ENCODE assay signal across 35 cellular contexts in genomic region chr2:79849241-79849640, GRCh38.
"Had no signal": no experiment of that assay in that cellular context is flagged by ENCODE, and none has a peak within 500 bp of the region (broad histone marks: within the 10 kb centered on the region; RNA-seq: fewer than 3 reads in every experiment).

No MANE protein-coding gene starts in this region.

- H3K27ac Mint-ChIP-seq: activated CD4-positive, alpha-beta memory T cell treated with anti-CD3 and anti-CD28 coated beads, Interleukin-2, amount 10 ng/mL, durations not matched to agents 7 days and 5 days; activated CD4-positive, alpha-beta T cell treated with anti-CD3 and anti-CD28 coated beads for 36 hours; activated CD4-positive, alpha-beta T cell treated with anti-CD3 and anti-CD28 coated beads, Interleukin-2, amount 10 ng/mL, durations not matched to agents 7 days and 5 days; activated CD8-positive, alpha-beta memory T cell treated with anti-CD3 and anti-CD28 coated beads, Interleukin-2, amount 10 ng/mL, durations not matched to agents 7 days and 5 days; activated CD8-positive, alpha-beta T cell treated with anti-CD3 and anti-CD28 coated beads, Interleukin-2, amount 10 ng/mL, durations not matched to agents 7 days and 5 days; activated naive CD4-positive, alpha-beta T cell treated with anti-CD3 and anti-CD28 coated beads, Interleukin-2, amount 10 ng/mL, durations not matched to agents 7 days and 5 days; activated naive CD4-positive, alpha-beta T cell treated with anti-CD3 and anti-CD28 coated beads, Interleukin-2, amount 50 U/mL, for 24 hours; activated naive CD8-positive, alpha-beta T cell; activated naive CD8-positive, alpha-beta T cell treated with anti-CD3 and anti-CD28 coated beads, Interleukin-2, amount 10 ng/mL, durations not matched to agents 7 days and 5 days; activated naive CD8-positive, alpha-beta T cell treated with anti-CD3 and anti-CD28 coated beads, Interleukin-2, amount 50 U/mL, for 24 hours; activated T-cell treated with anti-CD3 and anti-CD28 coated beads, Interleukin-2, amount 50 U/mL, for 24 hours; activated T-helper 2 cell treated with anti-CD3 and anti-CD28 coated beads, Interferon-gamma antibody, Interleukin-2, Interleukin-4, amounts not matched to agents 10 μg/mL and 5 μg/mL and 100 μg/mL, durations not matched to agents 14 hours and 24 hours and 36 hours; T-cell; T-helper 17 cell had no signal

- H3K27ac ChIP-seq: body of pancreas, brain microvascular endothelial cell, breast epithelium, VCaP had no signal

- H3K27me3 Mint-ChIP-seq: activated CD4-positive, alpha-beta memory T cell treated with anti-CD3 and anti-CD28 coated beads, Interleukin-2, amount 10 ng/mL, durations not matched to agents 7 days and 5 days; activated CD4-positive, alpha-beta T cell treated with anti-CD3 and anti-CD28 coated beads for 36 hours; activated CD4-positive, alpha-beta T cell treated with anti-CD3 and anti-CD28 coated beads, Interleukin-2, amount 10 ng/mL, durations not matched to agents 7 days and 5 days; activated CD8-positive, alpha-beta memory T cell treated with anti-CD3 and anti-CD28 coated beads, Interleukin-2, amount 10 ng/mL, durations not matched to agents 7 days and 5 days; activated naive CD4-positive, alpha-beta T cell treated with anti-CD3 and anti-CD28 coated beads, Interleukin-2, amount 10 ng/mL, durations not matched to agents 7 days and 5 days; activated naive CD4-positive, alpha-beta T cell treated with anti-CD3 and anti-CD28 coated beads, Interleukin-2, amount 50 U/mL, for 24 hours; activated naive CD8-positive, alpha-beta T cell; activated naive CD8-positive, alpha-beta T cell treated with anti-CD3 and anti-CD28 coated beads, Interleukin-2, amount 10 ng/mL, durations not matched to agents 7 days and 5 days; activated naive CD8-positive, alpha-beta T cell treated with anti-CD3 and anti-CD28 coated beads, Interleukin-2, amount 50 U/mL, for 24 hours; activated T-cell treated with anti-CD3 and anti-CD28 coated beads, Interleukin-2, amount 50 U/mL, for 24 hours; T-cell; T-helper 17 cell had no signal

- FAIRE-seq: astrocyte, TTC549 had no signal

- H3K27me3 ChIP-seq: body of pancreas, brain microvascular endothelial cell, breast epithelium had no signal

- H3K4me1 ChIP-seq: body of pancreas, breast epithelium had no signal

- H3K36me3 Mint-ChIP-seq: activated CD8-positive, alpha-beta memory T cell treated with anti-CD3 and anti-CD28 coated beads, Interleukin-2, amount 10 ng/mL, durations not matched to agents 7 days and 5 days; activated naive CD4-positive, alpha-beta T cell treated with anti-CD3 and anti-CD28 coated beads, Interleukin-2, amount 10 ng/mL, durations not matched to agents 7 days and 5 days; activated naive CD4-positive, alpha-beta T cell treated with anti-CD3 and anti-CD28 coated beads, Interleukin-2, amount 50 U/mL, for 24 hours; activated naive CD8-positive, alpha-beta T cell; activated naive CD8-positive, alpha-beta T cell treated with anti-CD3 and anti-CD28 coated beads, Interleukin-2, amount 10 ng/mL, durations not matched to agents 7 days and 5 days; T-cell had no signal

- H3K36me3 ChIP-seq: brain microvascular endothelial cell, breast epithelium had no signal

- ATAC-seq: activated CD4-positive, alpha-beta T cell treated with anti-CD3 and anti-CD28 coated beads for 36 hours; activated CD4-positive, CD25-positive, alpha-beta regulatory T cell treated with anti-CD3 and anti-CD28 coated beads, Interleukin-2, amount 50 U/mL, for 24 hours; activated CD8-positive, alpha-beta memory T cell treated with anti-CD3 and anti-CD28 coated beads, Interleukin-2, amount 10 ng/mL, durations not matched to agents 7 days and 5 days; activated CD8-positive, alpha-beta T cell treated with anti-CD3 and anti-CD28 coated beads, Interleukin-2, amount 10 ng/mL, durations not matched to agents 7 days and 5 days; activated naive CD8-positive, alpha-beta T cell treated with anti-CD3 and anti-CD28 coated beads, Interleukin-2, amount 50 U/mL, for 24 hours; body of pancreas; T-cell; T-helper 17 cell had no signal

- H3K9me3 ChIP-seq: body of pancreas, breast epithelium had no signal

- H3K4me3 ChIP-seq: body of pancreas, breast epithelium had no signal

- H3K4me1 Mint-ChIP-seq: activated CD4-positive, alpha-beta memory T cell treated with anti-CD3 and anti-CD28 coated beads, Interleukin-2, amount 10 ng/mL, durations not matched to agents 7 days and 5 days; activated CD4-positive, alpha-beta T cell treated with anti-CD3 and anti-CD28 coated beads for 36 hours; activated CD4-positive, alpha-beta T cell treated with anti-CD3 and anti-CD28 coated beads, Interleukin-2, amount 10 ng/mL, durations not matched to agents 7 days and 5 days; activated CD8-positive, alpha-beta memory T cell treated with anti-CD3 and anti-CD28 coated beads, Interleukin-2, amount 10 ng/mL, durations not matched to agents 7 days and 5 days; activated naive CD4-positive, alpha-beta T cell treated with anti-CD3 and anti-CD28 coated beads, Interleukin-2, amount 10 ng/mL, durations not matched to agents 7 days and 5 days; activated naive CD4-positive, alpha-beta T cell treated with anti-CD3 and anti-CD28 coated beads, Interleukin-2, amount 50 U/mL, for 24 hours; activated naive CD8-positive, alpha-beta T cell treated with anti-CD3 and anti-CD28 coated beads, Interleukin-2, amount 10 ng/mL, durations not matched to agents 7 days and 5 days; activated naive CD8-positive, alpha-beta T cell treated with anti-CD3 and anti-CD28 coated beads, Interleukin-2, amount 50 U/mL, for 24 hours; T-cell had no signal

- DNase-seq: activated CD4-positive, alpha-beta memory T cell treated with anti-CD3 and anti-CD28 coated beads, Interleukin-2, amount 10 ng/mL, durations not matched to agents 7 days and 5 days; activated CD4-positive, alpha-beta T cell treated with anti-CD3 and anti-CD28 coated beads for 1 hour; activated CD4-positive, alpha-beta T cell treated with anti-CD3 and anti-CD28 coated beads for 36 hours; activated CD4-positive, alpha-beta T cell treated with anti-CD3 and anti-CD28 coated beads for 48 hours; activated CD4-positive, alpha-beta T cell treated with anti-CD3 and anti-CD28 coated beads, Interleukin-2, amount 10 ng/mL, durations not matched to agents 7 days and 5 days; activated CD4-positive, alpha-beta T cell treated with anti-CD3 and anti-CD28 coated beads, Interleukin-2, amount 50 U/mL, for 48 hours; activated CD4-positive, CD25-positive, alpha-beta regulatory T cell; activated CD8-positive, alpha-beta memory T cell treated with anti-CD3 and anti-CD28 coated beads for 24 hours; activated CD8-positive, alpha-beta memory T cell treated with anti-CD3 and anti-CD28 coated beads, Interleukin-2, amount 10 ng/mL, durations not matched to agents 7 days and 5 days; activated CD8-positive, alpha-beta memory T cell treated with anti-CD3 and anti-CD28 coated beads, Interleukin-2, amount 50 U/mL, for 48 hours; activated CD8-positive, alpha-beta T cell treated with anti-CD3 and anti-CD28 coated beads, Interleukin-2, amount 10 ng/mL, durations not matched to agents 7 days and 5 days; activated effector memory CD4-positive, alpha-beta T cell treated with Interleukin-2 at 50 U/mL for 16 hours; activated gamma-delta T cell; activated naive CD4-positive, alpha-beta T cell treated with anti-CD3 and anti-CD28 coated beads, Interleukin-2, amount 10 ng/mL, durations not matched to agents 7 days and 5 days; activated naive CD4-positive, alpha-beta T cell treated with Interleukin-2 at 50 U/mL for 16 hours; activated naive CD8-positive, alpha-beta T cell treated with anti-CD3 and anti-CD28 coated beads, Interleukin-2, amount 10 ng/mL, durations not matched to agents 7 days and 5 days; activated naive CD8-positive, alpha-beta T cell treated with anti-CD3 and anti-CD28 coated beads, Interleukin-2, amount 50 U/mL, for 24 hours; activated T-cell treated with anti-CD3 and anti-CD28 coated beads, Interleukin-2, amount 50 U/mL, for 24 hours; activated T-cell treated with anti-CD3 and anti-CD28 coated beads, Interleukin-2, amount 50 U/mL, for 48 hours; amygdala; anterior cingulate cortex; body of pancreas; brain microvascular endothelial cell; central memory CD4-positive, alpha-beta T cell; T-cell; T-helper 17 cell; T1000 had no signal

- H3K9me3 Mint-ChIP-seq: activated CD4-positive, alpha-beta T cell treated with anti-CD3 and anti-CD28 coated beads, Interleukin-2, amount 10 ng/mL, durations not matched to agents 7 days and 5 days; activated naive CD4-positive, alpha-beta T cell treated with anti-CD3 and anti-CD28 coated beads, Interleukin-2, amount 10 ng/mL, durations not matched to agents 7 days and 5 days; activated naive CD4-positive, alpha-beta T cell treated with anti-CD3 and anti-CD28 coated beads, Interleukin-2, amount 50 U/mL, for 24 hours; activated naive CD8-positive, alpha-beta T cell treated with anti-CD3 and anti-CD28 coated beads, Interleukin-2, amount 50 U/mL, for 24 hours had no signal

- H3K4me3 Mint-ChIP-seq: activated CD4-positive, alpha-beta memory T cell treated with anti-CD3 and anti-CD28 coated beads, Interleukin-2, amount 10 ng/mL, durations not matched to agents 7 days and 5 days; activated CD4-positive, alpha-beta T cell treated with anti-CD3 and anti-CD28 coated beads for 36 hours; activated CD4-positive, alpha-beta T cell treated with anti-CD3 and anti-CD28 coated beads, Interleukin-2, amount 10 ng/mL, durations not matched to agents 7 days and 5 days; activated CD8-positive, alpha-beta memory T cell treated with anti-CD3 and anti-CD28 coated beads, Interleukin-2, amount 10 ng/mL, durations not matched to agents 7 days and 5 days; activated CD8-positive, alpha-beta T cell treated with anti-CD3 and anti-CD28 coated beads, Interleukin-2, amount 10 ng/mL, durations not matched to agents 7 days and 5 days; activated naive CD4-positive, alpha-beta T cell treated with anti-CD3 and anti-CD28 coated beads, Interleukin-2, amount 10 ng/mL, durations not matched to agents 7 days and 5 days; activated naive CD4-positive, alpha-beta T cell treated with anti-CD3 and anti-CD28 coated beads, Interleukin-2, amount 50 U/mL, for 24 hours; activated naive CD8-positive, alpha-beta T cell; activated naive CD8-positive, alpha-beta T cell treated with anti-CD3 and anti-CD28 coated beads, Interleukin-2, amount 10 ng/mL, durations not matched to agents 7 days and 5 days; activated naive CD8-positive, alpha-beta T cell treated with anti-CD3 and anti-CD28 coated beads, Interleukin-2, amount 50 U/mL, for 24 hours; activated T-cell treated with anti-CD3 and anti-CD28 coated beads, Interleukin-2, amount 50 U/mL, for 24 hours; T-cell; T-helper 17 cell had no signal
